30 cellular contexts compared by ENCODE assay signal in genomic region chr12:5317556-5317955, GRCh38.
"Had no signal": no experiment of that assay in that cellular context is flagged by ENCODE, and none has a peak within 500 bp of the region (broad histone marks: within the 10 kb centered on the region; RNA-seq: fewer than 3 reads in every experiment).

No MANE protein-coding gene starts in this region.

- FAIRE-seq: endothelial cell of umbilical vein, islet of Langerhans had no signal

- H3K4me3 ChIP-seq: colonic mucosa, esophagus muscularis mucosa, heart right ventricle, left lung, ovary, psoas muscle, sigmoid colon, skin epidermis, spleen, thoracic aorta, tibial nerve, upper lobe of left lung, uterus had no signal

- H3K4me3 Mint-ChIP-seq: dendritic cell treated with granulocyte-macrophage colony-stimulating factor and Interleukin-4, amounts not matched to agents 40 ng/mL and 50 ng/mL, for 4 days; naive thymus-derived CD8-positive, alpha-beta T cell; stimulated activated naive B cell treated with anti-CD40 and anti-IgM and Interleukin-4, amounts not matched to agents 10 μg/mL and 1 μg/mL and 100 μg/mL, for 72 hours; stimulated activated naive CD8-positive, alpha-beta T cell treated with anti-CD3 and anti-CD28 coated beads, Interleukin-15, Interleukin-2, amounts not matched to agents 100 ng/mL and 50 ng/mL, for 24 hours had no signal

- H3K36me3 Mint-ChIP-seq: stimulated activated naive B cell treated with anti-CD40 and anti-IgM and Interleukin-4, amounts not matched to agents 10 μg/mL and 1 μg/mL and 100 μg/mL, for 72 hours had no signal

- H3K27me3 ChIP-seq: colonic mucosa, esophagus muscularis mucosa, foreskin keratinocyte, left lung, ovary, sigmoid colon, spleen, tibial nerve, upper lobe of left lung, uterus had no signal

- ATAC-seq: foreskin keratinocyte; heart right ventricle; left cardiac atrium; left lung; naive thymus-derived CD8-positive, alpha-beta T cell; psoas muscle; right cardiac atrium; stimulated activated naive B cell treated with anti-CD40 and anti-IgM and Interleukin-4, amounts not matched to agents 10 μg/mL and 1 μg/mL and 100 μg/mL, for 72 hours had no signal

- DNase-seq: colonic mucosa; effector CD8-positive, alpha-beta T cell; foreskin keratinocyte; glutamatergic neuron; heart right ventricle; hippocampal formation; left cardiac atrium; left lung; mesendoderm; midbrain; naive thymus-derived CD8-positive, alpha-beta T cell; occipital lobe; ovary; posterior cingulate gyrus; psoas muscle; right cardiac atrium; sigmoid colon; spleen; stimulated activated CD4-positive, alpha-beta T cell treated with anti-CD3 and anti-CD28 coated beads, Interleukin-4, amount 100 ng/mL, for 4 hours; stimulated activated naive B cell treated with anti-CD40 and anti-IgM and Interleukin-4, amounts not matched to agents 10 μg/mL and 1 μg/mL and 100 μg/mL, for 72 hours; upper lobe of left lung; uterus had no signal

- H3K27ac Mint-ChIP-seq: dendritic cell treated with granulocyte-macrophage colony-stimulating factor and Interleukin-4, amounts not matched to agents 40 ng/mL and 50 ng/mL, for 4 days; naive thymus-derived CD8-positive, alpha-beta T cell; stimulated activated naive B cell treated with anti-CD40 and anti-IgM and Interleukin-4, amounts not matched to agents 10 μg/mL and 1 μg/mL and 100 μg/mL, for 72 hours; stimulated activated naive CD8-positive, alpha-beta T cell treated with anti-CD3 and anti-CD28 coated beads, Interleukin-15, Interleukin-2, amounts not matched to agents 100 ng/mL and 50 ng/mL, for 24 hours had no signal

- H3K27me3 Mint-ChIP-seq: dendritic cell treated with granulocyte-macrophage colony-stimulating factor and Interleukin-4, amounts not matched to agents 40 ng/mL and 50 ng/mL, for 4 days had no signal

- H3K36me3 ChIP-seq: colonic mucosa, esophagus muscularis mucosa, heart right ventricle, left lung, ovary, sigmoid colon, spleen, thoracic aorta, tibial nerve, upper lobe of left lung, uterus had no signal

- H3K4me1 Mint-ChIP-seq: naive thymus-derived CD8-positive, alpha-beta T cell; stimulated activated naive B cell treated with anti-CD40 and anti-IgM and Interleukin-4, amounts not matched to agents 10 μg/mL and 1 μg/mL and 100 μg/mL, for 72 hours had no signal
